Comparison of ENCODE assay signal across 16 cellular contexts in the genomic region with DNA sequence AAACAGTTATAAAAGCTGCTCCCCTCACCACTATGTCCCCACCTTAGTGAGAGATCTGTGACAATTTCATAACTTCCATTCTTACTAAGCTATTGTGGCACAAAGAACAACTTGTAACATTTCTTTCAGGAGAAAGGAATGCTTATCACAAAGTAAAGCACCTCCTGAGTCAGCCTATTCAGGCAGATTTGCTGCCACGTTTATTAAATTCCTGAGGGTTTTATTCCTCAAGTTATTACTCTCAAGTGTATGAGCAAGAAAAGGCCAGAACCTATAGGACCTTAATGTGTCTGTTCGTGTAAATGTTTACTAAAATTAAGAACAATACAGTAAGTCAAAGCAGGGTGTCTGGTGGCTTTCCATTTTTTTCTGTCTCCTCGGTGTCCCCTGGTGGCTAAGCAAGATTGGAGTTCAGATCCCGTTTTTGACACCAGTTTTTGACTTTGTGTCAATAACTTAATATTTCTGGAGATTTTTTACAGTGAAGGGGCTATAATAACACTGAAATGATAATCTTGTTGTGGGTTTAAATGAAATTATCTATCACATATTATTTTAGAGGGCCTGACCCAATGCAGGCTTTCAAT.
DNase-seq lines count a peak whose midpoint lies in the region; ATAC-seq, FAIRE-seq and TF ChIP-seq lines count a peak whose summit lies in the region.
"Had no signal": no experiment of that assay in that cellular context is flagged by ENCODE, and none has a peak within 500 bp of the region (broad histone marks: within the 10 kb centered on the region; RNA-seq: fewer than 3 reads in every experiment).

No MANE protein-coding gene starts in this region.

- no peak overlapping the region for H4K5ac ChIP-seq in H1 (ENCODE audit: insufficient read length, low read depth, low read length)

- no peak overlapping the region for H2BK120ac ChIP-seq in H1 (replicated peaks; ENCODE audit: low read depth, low read length)

- no peak overlapping the region for H2BK20ac ChIP-seq in H1 (ENCODE audit: low read length)

- H2BK5ac ChIP-seq in H1 (ENCODE audit: low read depth, low read length), result no peak overlapping the region

- CTCF ChIA-PET in MCF 10A (lab: Yijun Ruan, JAX), result interaction anchor here (0.6 to 1.3 kb wide), 11 partner anchors 10 to 1835 kb away, joined by 3 to 9 read pairs (median 4); no protein-coding TSS in a partner anchor
- CTCF ChIA-PET in H1 (lab: Charles Lee; ENCODE audit: partially characterized antibody), result interaction anchor here (0.6 to 3.3 kb wide), 9 partner anchors 9 to 1010 kb away, joined by 3 to 13 read pairs (median 4); no protein-coding TSS in a partner anchor
- CTCF ChIA-PET in CD8-positive, alpha-beta T cell (lab: Charles Lee), result no interaction called here

- H3K4me1 ChIP-seq in breast epithelium (no peaks in the 10 kb centered on the region), H1 (replicated peaks in 1 of 4; ENCODE audit: control insufficient read depth in 3 of 4, insufficient read depth in 4 of 4, low read length in 3 of 4) (peaks cover 0 to 4% (median 0%) of the 10 kb centered on the region in 4 experiments; a peak in 1 of 7 replicates)
- H3K4me1 ChIP-seq in CD8-positive, alpha-beta T cell (ENCODE audit: insufficient read depth, low read length), result no peaks in the 10 kb centered on the region

- no peak overlapping the region for H3K27ac ChIP-seq in breast epithelium
- H3K27ac ChIP-seq in H1 (ENCODE audit: low read depth, low read length), result no peak overlapping the region
- H3K27ac ChIP-seq in CD8-positive, alpha-beta T cell (ENCODE audit: low read depth, low read length), result no peak overlapping the region
- H3K27ac ChIP-seq: SK-N-MC had no signal

- WGBS in H1 (ENCODE audit: extremely low coverage in 1 of 2, insufficient coverage in 1 of 2, insufficient read length in 1 of 2, insufficient replicate concordance in 2 of 2, low coverage in 1 of 2, low lambda C conversion rate in 2 of 2, missing lambda C conversion rate in 1 of 2), 2 experiments, result 48% methylated on average over 4 of the region's 4 CpGs; no CpG with 5 or more reads in 1 of the 2 experiments

- no peak overlapping the region for H3K56ac ChIP-seq in H1 (replicated peaks; ENCODE audit: insufficient read length, low read depth, low read length)

- H3K36me3 ChIP-seq in breast epithelium, result no peaks in the 10 kb centered on the region
- H3K36me3 ChIP-seq in H1 (ENCODE audit: control insufficient read depth in 2 of 4, insufficient read depth in 4 of 4, low read length in 3 of 4), result no peaks in the 10 kb centered on the region
- no peaks in the 10 kb centered on the region for H3K36me3 ChIP-seq in CD8-positive, alpha-beta T cell (ENCODE audit: insufficient read depth, low read length)

- intact Hi-C loops in MCF 10A (cut with micrococcal nuclease) (loop anchor here (1.0 to 10.0 kb wide), 5 partner anchors 156 to 1883 kb away; no protein-coding TSS in a partner anchor), breast epithelium (cut with DNase I; ENCODE audit: low total_unique reads) (no loop called here)
- intact Hi-C loops in CD8-positive, alpha-beta T cell (cut with DNase I, micrococcal nuclease), result no loop called here

- H4K20me1 ChIP-seq in H1 (replicated peaks in 1 of 2; ENCODE audit: control insufficient read depth in 1 of 2, insufficient read depth in 2 of 2, low read length in 2 of 2), result no peaks in the 10 kb centered on the region

- TF ChIP-seq POLR2A in breast epithelium (IDR thresholded peaks at IDR 0.05) (no peak), H1 (IDR thresholded peaks at IDR 0.05; ENCODE audit: control extremely low read depth in 1 of 2, low read depth in 2 of 2, low read length in 2 of 2) (no peak)

- H3K4me2 ChIP-seq in H1 (ENCODE audit: insufficient read depth in 1 of 2, low read depth in 2 of 2, low read length in 2 of 2), result no peak overlapping the region

- no peak overlapping the region for H3K9ac ChIP-seq in H1 (replicated peaks in 1 of 4; ENCODE audit: extremely low read depth in 1 of 4, low read depth in 3 of 4, low read length in 3 of 4)

- DNase-seq in MCF 10A (ENCODE audit: unreplicated experiment) (peak; percentile 43), breast epithelium (ENCODE audit: low spot score in 2 of 2) (no peak), OCI-M1 (lab: John Stamatoyannopoulos, UW) (peak; percentile 71), H1 (ENCODE audit: low read depth in 1 of 2, low spot score in 2 of 2) (no peak), progenitor cell of endocrine pancreas (ENCODE audit: low spot score, unreplicated experiment) (no peak), COLO829 (ENCODE audit: low spot score) (no peak), iPS-NIHi11 (ENCODE audit: low spot score) (no peak)
- no peak for DNase-seq in CD8-positive, alpha-beta T cell
- DNase-seq: activated CD8-positive, alpha-beta T cell treated with anti-CD3 and anti-CD28 coated beads, Interleukin-2, amount 10 ng/mL, durations not matched to agents 7 days and 5 days; CD4-positive, CD25-positive, alpha-beta regulatory T cell; naive B cell; NCI-H187 treated with DMSO at 0.1 percent for 48 hours; stimulated activated naive B cell treated with anti-CD40 and anti-IgM and Interleukin-4, amounts not matched to agents 10 μg/mL and 1 μg/mL and 100 μg/mL, for 72 hours had no signal

- H3K79me1 ChIP-seq in H1 (ENCODE audit: low read depth, low read length), result no peaks in the 10 kb centered on the region

- H3K4me3 ChIP-seq in breast epithelium, result no peak overlapping the region
- H3K4me3 ChIP-seq in H1 (ENCODE audit: extremely low read depth in 1 of 4, insufficient read depth in 2 of 4, low read depth in 3 of 4, low read length in 4 of 4), result no peak overlapping the region
- no peak overlapping the region for H3K4me3 ChIP-seq in CD8-positive, alpha-beta T cell (ENCODE audit: low read depth, low read length)
- H3K4me3 ChIP-seq: GM12878, SK-N-MC had no signal

- POLR2A ChIA-PET in MCF 10A (lab: Yijun Ruan, JAX) (no interaction called here), H1 (lab: Charles Lee; ENCODE audit: partially characterized antibody) (no interaction called here)
- POLR2A ChIA-PET in CD8-positive, alpha-beta T cell (lab: Charles Lee), result no interaction called here

- no peak overlapping the region for H3K23ac ChIP-seq in H1 (ENCODE audit: insufficient read length)

- H3K36me3 Mint-ChIP-seq in MCF 10A (ENCODE audit: insufficient read depth, unreplicated experiment), result no peaks in the 10 kb centered on the region
- H3K36me3 Mint-ChIP-seq in progenitor cell of endocrine pancreas (ENCODE audit: insufficient read depth), result no peaks in the 10 kb centered on the region
- no peaks in the 10 kb centered on the region for H3K36me3 Mint-ChIP-seq in CD8-positive, alpha-beta T cell
- H3K36me3 Mint-ChIP-seq: activated naive CD8-positive, alpha-beta T cell; CD4-positive, CD25-positive, alpha-beta regulatory T cell; naive B cell; stimulated activated naive B cell treated with anti-CD40 and anti-IgM and Interleukin-4, amounts not matched to agents 10 μg/mL and 1 μg/mL and 100 μg/mL, for 72 hours had no signal

- BruUV-seq in MCF 10A (replicated peaks; lab: Mats Ljungman, UMichigan), result no TSS peak

- H3K9me3 ChIP-seq in breast epithelium (no peaks in the 10 kb centered on the region), H1 (ENCODE audit: insufficient read depth in 2 of 2, low read depth in 1 of 2, low read length in 1 of 2) (no peaks in the 10 kb centered on the region)
- no peaks in the 10 kb centered on the region for H3K9me3 ChIP-seq in CD8-positive, alpha-beta T cell (ENCODE audit: low read length)

- H3K27me3 ChIP-seq in breast epithelium, result no peaks in the 10 kb centered on the region
- no peaks in the 10 kb centered on the region for H3K27me3 ChIP-seq in H1 (replicated peaks in 1 of 4; ENCODE audit: control insufficient read depth in 3 of 4, extremely low read depth in 1 of 4, insufficient read depth in 3 of 4, low read length in 3 of 4)
- no peaks in the 10 kb centered on the region for H3K27me3 ChIP-seq in CD8-positive, alpha-beta T cell (ENCODE audit: insufficient read depth, low read length)

- peak; percentile 46 to 66 for TF ChIP-seq RAD21 in H1 (IDR thresholded peaks at IDR 0.05 in 1 of 2, conservative IDR thresholded peaks at IDR 0.05 in 1 of 2; ENCODE audit: low read depth in 2 of 2, low read length in 2 of 2)

- H3K27me3 Mint-ChIP-seq in MCF 10A (ENCODE audit: insufficient read depth, unreplicated experiment) (no peaks in the 10 kb centered on the region), progenitor cell of endocrine pancreas (no peaks in the 10 kb centered on the region)
- no peaks in the 10 kb centered on the region for H3K27me3 Mint-ChIP-seq in CD8-positive, alpha-beta T cell (ENCODE audit: low read depth)
- H3K27me3 Mint-ChIP-seq: activated naive CD8-positive, alpha-beta T cell; CD4-positive, CD25-positive, alpha-beta regulatory T cell; naive B cell; stimulated activated naive B cell treated with anti-CD40 and anti-IgM and Interleukin-4, amounts not matched to agents 10 μg/mL and 1 μg/mL and 100 μg/mL, for 72 hours had no signal

- no peak for TF ChIP-seq EP300 in H1 (IDR thresholded peaks at IDR 0.05; ENCODE audit: borderline replicate concordance in 1 of 2, low read depth in 2 of 2, low read length in 2 of 2)

- no peak overlapping the region for H2BK15ac ChIP-seq in H1 (ENCODE audit: low read length)

- FAIRE-seq in H1 (lab: Jason Lieb, UNC), result peak; percentile 50
- FAIRE-seq: GM12878 had no signal

- H3K4me1 Mint-ChIP-seq in MCF 10A (ENCODE audit: insufficient read depth, unreplicated experiment) (no peaks in the 10 kb centered on the region), progenitor cell of endocrine pancreas (ENCODE audit: low read depth) (peaks cover 2% of the 10 kb centered on the region)
- H3K4me1 Mint-ChIP-seq in CD8-positive, alpha-beta T cell (ENCODE audit: low read depth), result no peaks in the 10 kb centered on the region
- H3K4me1 Mint-ChIP-seq: CD4-positive, CD25-positive, alpha-beta regulatory T cell; naive B cell; stimulated activated naive B cell treated with anti-CD40 and anti-IgM and Interleukin-4, amounts not matched to agents 10 μg/mL and 1 μg/mL and 100 μg/mL, for 72 hours had no signal

- H3K27ac Mint-ChIP-seq in MCF 10A (ENCODE audit: low read depth, unreplicated experiment) (no peak overlapping the region), progenitor cell of endocrine pancreas (no peak overlapping the region)
- H3K27ac Mint-ChIP-seq in CD8-positive, alpha-beta T cell, result no peak overlapping the region
- H3K27ac Mint-ChIP-seq: activated CD8-positive, alpha-beta T cell treated with anti-CD3 and anti-CD28 coated beads, Interleukin-2, amount 10 ng/mL, durations not matched to agents 7 days and 5 days; activated naive CD8-positive, alpha-beta T cell; CD4-positive, CD25-positive, alpha-beta regulatory T cell; naive B cell; stimulated activated naive B cell treated with anti-CD40 and anti-IgM and Interleukin-4, amounts not matched to agents 10 μg/mL and 1 μg/mL and 100 μg/mL, for 72 hours had no signal

- no peak overlapping the region for H3K14ac ChIP-seq in H1 (ENCODE audit: insufficient read length)

- H4K91ac ChIP-seq in H1 (replicated peaks; ENCODE audit: insufficient read length, low read length), result no peak overlapping the region

- TF ChIP-seq CTCF in MCF 10A (IDR thresholded peaks at IDR 0.05; ENCODE audit: unreplicated experiment), result peak; percentile 46
- TF ChIP-seq CTCF in breast epithelium (IDR thresholded peaks at IDR 0.05), result no peak
- TF ChIP-seq CTCF in H1 (IDR thresholded peaks at IDR 0.05; ENCODE audit: control extremely low read depth in 1 of 3, insufficient read depth in 1 of 3, low read depth in 1 of 3, low read length in 3 of 3), result peak in 2 of 3 experiments; percentile 47; a peak in 3 of 4 replicates
- no peak for TF ChIP-seq CTCF in progenitor cell of endocrine pancreas (IDR thresholded peaks at IDR 0.05; ENCODE audit: unreplicated experiment)
- no peak for TF ChIP-seq CTCF in CD8-positive, alpha-beta T cell (IDR thresholded peaks at IDR 0.05)

- no peak overlapping the region for H2BK12ac ChIP-seq in H1 (ENCODE audit: low read depth, low read length)

- no peak overlapping the region for H3K18ac ChIP-seq in H1 (ENCODE audit: extremely low read depth, low read length)

- H2AK5ac ChIP-seq in H1 (ENCODE audit: low read depth, low read length), result no peak overlapping the region

- no peaks in the 10 kb centered on the region for H3K23me2 ChIP-seq in H1 (ENCODE audit: low read depth, low read length)

- no peak overlapping the region for H3K4me3 Mint-ChIP-seq in MCF 10A (ENCODE audit: unreplicated experiment)
- no peak overlapping the region for H3K4me3 Mint-ChIP-seq in progenitor cell of endocrine pancreas (ENCODE audit: low read depth)
- H3K4me3 Mint-ChIP-seq in CD8-positive, alpha-beta T cell, result no peak overlapping the region
- H3K4me3 Mint-ChIP-seq: activated CD8-positive, alpha-beta T cell treated with anti-CD3 and anti-CD28 coated beads, Interleukin-2, amount 10 ng/mL, durations not matched to agents 7 days and 5 days; activated naive CD8-positive, alpha-beta T cell; CD4-positive, CD25-positive, alpha-beta regulatory T cell; naive B cell; stimulated activated naive B cell treated with anti-CD40 and anti-IgM and Interleukin-4, amounts not matched to agents 10 μg/mL and 1 μg/mL and 100 μg/mL, for 72 hours had no signal

- no peaks in the 10 kb centered on the region for H3K79me2 ChIP-seq in H1 (ENCODE audit: control insufficient read depth in 1 of 2, insufficient read depth in 2 of 2, low read length in 2 of 2)

- no peak overlapping the region for H3K4ac ChIP-seq in H1 (replicated peaks; ENCODE audit: insufficient read length, low read depth, low read length)

- H4K8ac ChIP-seq in H1 (ENCODE audit: extremely low read depth, insufficient read depth, low read length), result no peak overlapping the region

- no peaks in the 10 kb centered on the region for H3K9me3 Mint-ChIP-seq in MCF 10A (ENCODE audit: unreplicated experiment)
- no peaks in the 10 kb centered on the region for H3K9me3 Mint-ChIP-seq in progenitor cell of endocrine pancreas (ENCODE audit: low read depth)
- H3K9me3 Mint-ChIP-seq in CD8-positive, alpha-beta T cell, result peaks cover 5% of the 10 kb centered on the region
- H3K9me3 Mint-ChIP-seq: stimulated activated naive B cell treated with anti-CD40 and anti-IgM and Interleukin-4, amounts not matched to agents 10 μg/mL and 1 μg/mL and 100 μg/mL, for 72 hours had no signal

- H2AFZ ChIP-seq in H1 (ENCODE audit: low read length), result no peak overlapping the region; the same call in 1 of the 2 replicates

- no peak for ATAC-seq in CD8-positive, alpha-beta T cell
- ATAC-seq: activated CD8-positive, alpha-beta T cell treated with anti-CD3 and anti-CD28 coated beads, Interleukin-2, amount 10 ng/mL, durations not matched to agents 7 days and 5 days; GM12878; stimulated activated naive B cell treated with anti-CD40 and anti-IgM and Interleukin-4, amounts not matched to agents 10 μg/mL and 1 μg/mL and 100 μg/mL, for 72 hours had no signal

Comparison
In these comparisons a context has a peak if more than half of its experiments do, and no peak if none do; other contexts are left out.
1. DNase-seq: peak in MCF 10A (single experiment) and OCI-M1 (single experiment); none in breast epithelium (0 of 2), H1 (0 of 2), progenitor cell of endocrine pancreas (single experiment), CD8-positive, alpha-beta T cell (0 of 7), COLO829 (single experiment) and iPS-NIHi11 (single experiment).
2. CTCF ChIP-seq: peak in MCF 10A (single experiment) and H1 (2 of 3); none in breast epithelium (0 of 3), progenitor cell of endocrine pancreas (single experiment) and CD8-positive, alpha-beta T cell (single experiment).